ENCODE assay signal across 2 cellular contexts in the genomic region with DNA sequence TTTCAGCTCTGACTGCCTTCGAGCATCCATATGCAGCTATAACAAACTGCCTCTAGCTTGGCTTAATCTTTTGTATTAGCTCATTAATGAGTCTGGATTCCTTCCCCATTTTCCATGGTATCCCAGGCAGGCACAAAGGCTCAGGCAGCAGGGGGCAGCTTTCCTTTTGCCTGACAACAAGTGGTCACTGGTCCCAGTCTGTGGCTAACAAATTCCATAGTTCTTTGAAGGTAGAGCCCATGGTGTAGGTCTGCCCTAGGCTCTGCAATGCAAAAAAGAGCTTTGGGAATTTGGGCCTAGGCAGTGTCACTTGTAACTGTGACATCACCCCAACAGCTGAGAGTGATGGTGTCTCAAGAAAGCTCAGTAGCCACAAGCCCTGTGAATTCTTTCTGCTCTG.
TF ChIP-seq lines count a peak whose summit lies in the region.

No MANE protein-coding gene starts in this region.

TF ChIP-seq in HepG2, 621 proteins besides CTCF, POLR2A, EP300 and RAD21:
- TF ChIP-seq FOXM1 (CRISPR knock-in tag; IDR thresholded peaks at IDR 0.05) (no peak), PAF1 (CRISPR knock-in tag; IDR thresholded peaks at IDR 0.05) (peak; percentile 43; the same call in 1 of the 2 replicates), POGZ (CRISPR knock-in tag; IDR thresholded peaks at IDR 0.05) (no peak), ZNF44 (CRISPR knock-in tag; IDR thresholded peaks at IDR 0.05) (no peak), ZFP82 (CRISPR knock-in tag; IDR thresholded peaks at IDR 0.05; ENCODE audit: borderline replicate concordance) (no peak), RBM22 (optimal IDR thresholded peaks at IDR 0.05; ENCODE audit: low read length) (peak; percentile 38)
TF ChIP-seq in HepG2: peak in this region for 2.

TF ChIP-seq in H1, 55 proteins besides CTCF, POLR2A, EP300 and RAD21:
- TF ChIP-seq RFX5 (IDR thresholded peaks at IDR 0.05; ENCODE audit: borderline replicate concordance, low read depth, low read length) (peak; percentile 36; the same call in 1 of the 2 replicates), TEAD4 (IDR thresholded peaks at IDR 0.05; ENCODE audit: low read depth, low read length) (peak; percentile 27; the same call in 1 of the 2 replicates), NANOG (IDR thresholded peaks at IDR 0.05; ENCODE audit: insufficient read depth, low read depth, low read length, poor library complexity, severe bottlenecking) (peak; percentile 39), POLR2AphosphoS5 (IDR thresholded peaks at IDR 0.05; ENCODE audit: low read depth, low read length) (no peak), CREB1 (IDR thresholded peaks at IDR 0.05) (peak; percentile 17; the same call in 1 of the 2 replicates), PHF8 (conservative IDR thresholded peaks at IDR 0.05; ENCODE audit: low read depth, low read length) (no peak)
- TF ChIP-seq, protein P1, sequence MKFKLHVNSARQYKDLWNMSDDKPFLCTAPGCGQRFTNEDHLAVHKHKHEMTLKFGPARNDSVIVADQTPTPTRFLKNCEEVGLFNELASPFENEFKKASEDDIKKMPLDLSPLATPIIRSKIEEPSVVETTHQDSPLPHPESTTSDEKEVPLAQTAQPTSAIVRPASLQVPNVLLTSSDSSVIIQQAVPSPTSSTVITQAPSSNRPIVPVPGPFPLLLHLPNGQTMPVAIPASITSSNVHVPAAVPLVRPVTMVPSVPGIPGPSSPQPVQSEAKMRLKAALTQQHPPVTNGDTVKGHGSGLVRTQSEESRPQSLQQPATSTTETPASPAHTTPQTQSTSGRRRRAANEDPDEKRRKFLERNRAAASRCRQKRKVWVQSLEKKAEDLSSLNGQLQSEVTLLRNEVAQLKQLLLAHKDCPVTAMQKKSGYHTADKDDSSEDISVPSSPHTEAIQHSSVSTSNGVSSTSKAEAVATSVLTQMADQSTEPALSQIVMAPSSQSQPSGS (IDR thresholded peaks at IDR 0.05; ENCODE audit: low read length), result 0 out of 2 replicates have a peak, but pooled peaks have one; percentile 57
